ENCODE assay signal across 10 cellular contexts in the genomic region with DNA sequence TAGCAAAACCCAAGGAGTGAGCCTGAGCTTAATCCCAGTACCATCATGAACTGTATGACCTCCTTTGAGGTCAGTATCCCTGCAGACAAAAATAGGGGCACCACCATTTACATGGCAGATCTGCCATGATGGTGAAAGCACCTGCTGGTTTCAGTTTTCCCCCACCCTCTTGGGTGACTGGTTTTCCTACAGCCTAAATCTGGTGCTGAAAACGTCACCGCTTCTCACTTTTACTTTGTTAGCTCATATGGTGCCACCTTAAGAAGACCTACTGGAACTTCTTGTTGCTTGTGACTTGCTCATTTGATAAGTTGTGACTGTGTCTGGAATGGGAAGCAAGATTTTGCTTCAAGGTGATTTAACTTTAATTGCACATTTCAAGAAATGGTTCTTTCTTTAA. TPM values are rescaled to one million over a fixed set of nuclear protein-coding genes. Genes with fewer than 3 reads are reported as not detected.
DNase-seq lines count a peak whose midpoint lies in the region; ATAC-seq and TF ChIP-seq lines count a peak whose summit lies in the region.
"Had no signal": no experiment of that assay in that cellular context is flagged by ENCODE, and none has a peak within 500 bp of the region (broad histone marks: within the 10 kb centered on the region; RNA-seq: fewer than 3 reads in every experiment).

No MANE protein-coding gene starts in this region.

- ATAC-seq in activated CD8-positive, alpha-beta memory T cell treated with anti-CD3 and anti-CD28 coated beads, Interleukin-2, amount 10 ng/mL, durations not matched to agents 7 days and 5 days, result peak; percentile 37
- ATAC-seq in HG03025 (IDR thresholded peaks at IDR 0.05; ENCODE audit: low FRiP score, unreplicated experiment), result peak; percentile 51

- peak overlapping the region; percentile 41 for H3K27ac Mint-ChIP-seq in activated CD8-positive, alpha-beta memory T cell treated with anti-CD3 and anti-CD28 coated beads, Interleukin-2, amount 10 ng/mL, durations not matched to agents 7 days and 5 days
- H3K27ac Mint-ChIP-seq in activated CD4-positive, alpha-beta memory T cell treated with anti-CD3 and anti-CD28 coated beads for 36 hours, result peak overlapping the region; percentile 91
- H3K27ac Mint-ChIP-seq in chondrocyte (ENCODE audit: unreplicated experiment), result no peak overlapping the region

- TF ChIP-seq CTCF in chondrocyte (IDR thresholded peaks at IDR 0.05) (no peak), right atrium auricular region (IDR thresholded peaks at IDR 0.05) (no peak)

- no peak overlapping the region for H3K27ac ChIP-seq in right atrium auricular region

- POLR2A ChIA-PET in activated CD4-positive, alpha-beta memory T cell treated with anti-CD3 and anti-CD28 coated beads for 36 hours (lab: Charles Lee), result interaction anchor here (0.7 to 2.7 kb wide), 4 partner anchors 8 to 267 kb away, joined by 3 to 12 read pairs (median 3); a partner anchor contains a TSS

- H3K4me1 ChIP-seq in right atrium auricular region, result peaks cover 0 to 51% of the 10 kb centered on the region in 2 donors

- H3K4me3 ChIP-seq in right atrium auricular region, result no peak overlapping the region

- H3K27me3 Mint-ChIP-seq in activated CD8-positive, alpha-beta memory T cell treated with anti-CD3 and anti-CD28 coated beads, Interleukin-2, amount 10 ng/mL, durations not matched to agents 7 days and 5 days, result no peaks in the 10 kb centered on the region
- no peaks in the 10 kb centered on the region for H3K27me3 Mint-ChIP-seq in activated CD4-positive, alpha-beta memory T cell treated with anti-CD3 and anti-CD28 coated beads for 36 hours
- no peaks in the 10 kb centered on the region for H3K27me3 Mint-ChIP-seq in chondrocyte (ENCODE audit: low read depth)

- peak overlapping the region; percentile 34 for H3K4me3 Mint-ChIP-seq in activated CD8-positive, alpha-beta memory T cell treated with anti-CD3 and anti-CD28 coated beads, Interleukin-2, amount 10 ng/mL, durations not matched to agents 7 days and 5 days
- H3K4me3 Mint-ChIP-seq in activated CD4-positive, alpha-beta memory T cell treated with anti-CD3 and anti-CD28 coated beads for 36 hours, result peak overlapping the region; percentile 34
- H3K4me3 Mint-ChIP-seq in chondrocyte (ENCODE audit: unreplicated experiment), result no peak overlapping the region

- no peaks in the 10 kb centered on the region for H3K27me3 ChIP-seq in right atrium auricular region

- no peaks in the 10 kb centered on the region for H3K36me3 ChIP-seq in right atrium auricular region

- CTCF ChIA-PET in activated CD8-positive, alpha-beta memory T cell treated with anti-CD3 and anti-CD28 coated beads, Interleukin-2, amount 10 ng/mL, durations not matched to agents 7 days and 5 days (lab: Charles Lee), result interaction anchor here (1.6 to 12.1 kb wide), 3 partner anchors 12 to 267 kb away, joined by 4 to 115 read pairs (median 17); a partner anchor contains a TSS
- CTCF ChIA-PET in activated CD4-positive, alpha-beta memory T cell treated with anti-CD3 and anti-CD28 coated beads for 36 hours (lab: Charles Lee), result interaction anchor here (0.7 to 4.7 kb wide), 8 partner anchors 12 to 313 kb away, joined by 3 to 36 read pairs (median 4); a partner anchor contains a TSS

- no peaks in the 10 kb centered on the region for H3K9me3 Mint-ChIP-seq in activated CD8-positive, alpha-beta memory T cell treated with anti-CD3 and anti-CD28 coated beads, Interleukin-2, amount 10 ng/mL, durations not matched to agents 7 days and 5 days (ENCODE audit: low read depth)
- H3K9me3 Mint-ChIP-seq in activated CD4-positive, alpha-beta memory T cell treated with anti-CD3 and anti-CD28 coated beads for 36 hours, result no peaks in the 10 kb centered on the region
- H3K9me3 Mint-ChIP-seq in chondrocyte (ENCODE audit: low read depth), result no peaks in the 10 kb centered on the region

- H3K4me1 Mint-ChIP-seq in activated CD8-positive, alpha-beta memory T cell treated with anti-CD3 and anti-CD28 coated beads, Interleukin-2, amount 10 ng/mL, durations not matched to agents 7 days and 5 days, result peaks cover 62% of the 10 kb centered on the region
- H3K4me1 Mint-ChIP-seq in activated CD4-positive, alpha-beta memory T cell treated with anti-CD3 and anti-CD28 coated beads for 36 hours (ENCODE audit: low read depth), result peaks cover 64% of the 10 kb centered on the region
- peaks cover 39% of the 10 kb centered on the region for H3K4me1 Mint-ChIP-seq in chondrocyte (ENCODE audit: low read depth)

- H3K9me3 ChIP-seq in right atrium auricular region, result no peaks in the 10 kb centered on the region

- intact Hi-C loops in activated CD4-positive, alpha-beta memory T cell treated with anti-CD3 and anti-CD28 coated beads for 36 hours (cut with micrococcal nuclease), result loop anchor here (1.0 to 10.0 kb wide), 3 partner anchors 14 to 267 kb away; a partner anchor contains a TSS

- H3K36me3 Mint-ChIP-seq in activated CD8-positive, alpha-beta memory T cell treated with anti-CD3 and anti-CD28 coated beads, Interleukin-2, amount 10 ng/mL, durations not matched to agents 7 days and 5 days, result peaks cover 33% of the 10 kb centered on the region
- peaks cover 34% of the 10 kb centered on the region for H3K36me3 Mint-ChIP-seq in activated CD4-positive, alpha-beta memory T cell treated with anti-CD3 and anti-CD28 coated beads for 36 hours
- peaks cover 1% of the 10 kb centered on the region for H3K36me3 Mint-ChIP-seq in chondrocyte (ENCODE audit: low read depth)

- DNase-seq in activated CD8-positive, alpha-beta memory T cell treated with anti-CD3 and anti-CD28 coated beads, Interleukin-2, amount 10 ng/mL, durations not matched to agents 7 days and 5 days, result peak; percentile 73
- DNase-seq in activated CD8-positive, alpha-beta memory T cell treated with anti-CD3 and anti-CD28 coated beads for 24 hours, result no peak
- peak; percentile 81 for DNase-seq in activated CD4-positive, alpha-beta memory T cell treated with anti-CD3 and anti-CD28 coated beads for 36 hours
- peak in 5 of 6 experiments; percentile 20 to 45 (median 27) for DNase-seq in stimulated activated naive CD4-positive, alpha-beta T cell (lab: John Stamatoyannopoulos, UW)
- DNase-seq in DMS 273 treated with DMSO at 0.1 percent for 48 hours (lab: John Stamatoyannopoulos, UW), result no peak
- DNase-seq in chondrocyte (ENCODE audit: low spot score), result no peak
- no peak for DNase-seq in right atrium auricular region (ENCODE audit: low spot score)
- DNase-seq: OCI-M1 had no signal

RNA-seq across cellular contexts. Expression of a gene that starts 5.1 kb away (rescaled TPM):
- 10 to 100 TPM; 72.0 to 91.8 TPM for total RNA-seq in activated CD8-positive, alpha-beta memory T cell treated with anti-CD3 and anti-CD28 coated beads, Interleukin-2, amount 10 ng/mL, durations not matched to agents 7 days and 5 days
- total RNA-seq in activated CD4-positive, alpha-beta memory T cell treated with anti-CD3 and anti-CD28 coated beads for 36 hours, result 100 to 1,000 TPM; 101 to 105 TPM
- total RNA-seq in chondrocyte (30.5 to 46.9 TPM (median 45.8 TPM) in 3 replicates), right atrium auricular region (10 to 100 TPM; 43.4 to 49.4 TPM)

RNA-seq across cellular contexts. Expression of a gene that starts 45.7 kb away (rescaled TPM):
- total RNA-seq in activated CD8-positive, alpha-beta memory T cell treated with anti-CD3 and anti-CD28 coated beads, Interleukin-2, amount 10 ng/mL, durations not matched to agents 7 days and 5 days, result 1 to 10 TPM in 1 of 2 experiments, not detected in 1; 9.3 TPM
- total RNA-seq in activated CD4-positive, alpha-beta memory T cell treated with anti-CD3 and anti-CD28 coated beads for 36 hours, result under 1 TPM; 0.48 to 0.59 TPM
- total RNA-seq in chondrocyte (2.1 to 26.1 TPM (median 2.9 TPM) in 3 replicates), right atrium auricular region (10 to 100 TPM; 79.6 to 93.2 TPM)
- total RNA-seq: A673 had no signal

Comparison
In these comparisons a context has a peak if more than half of its experiments do, and no peak if none do; other contexts are left out.
1. DNase-seq: peak in activated CD8-positive, alpha-beta memory T cell treated with anti-CD3 and anti-CD28 coated beads, Interleukin-2, amount 10 ng/mL, durations not matched to agents 7 days and 5 days (single experiment), activated CD4-positive, alpha-beta memory T cell treated with anti-CD3 and anti-CD28 coated beads for 36 hours (single experiment) and stimulated activated naive CD4-positive, alpha-beta T cell (5 of 6); none in activated CD8-positive, alpha-beta memory T cell treated with anti-CD3 and anti-CD28 coated beads for 24 hours (single experiment), DMS 273 treated with DMSO at 0.1 percent for 48 hours (single experiment), chondrocyte (single experiment) and right atrium auricular region (single experiment).